Comparison of ENCODE assay signal across 15 cellular contexts in the genomic region with DNA sequence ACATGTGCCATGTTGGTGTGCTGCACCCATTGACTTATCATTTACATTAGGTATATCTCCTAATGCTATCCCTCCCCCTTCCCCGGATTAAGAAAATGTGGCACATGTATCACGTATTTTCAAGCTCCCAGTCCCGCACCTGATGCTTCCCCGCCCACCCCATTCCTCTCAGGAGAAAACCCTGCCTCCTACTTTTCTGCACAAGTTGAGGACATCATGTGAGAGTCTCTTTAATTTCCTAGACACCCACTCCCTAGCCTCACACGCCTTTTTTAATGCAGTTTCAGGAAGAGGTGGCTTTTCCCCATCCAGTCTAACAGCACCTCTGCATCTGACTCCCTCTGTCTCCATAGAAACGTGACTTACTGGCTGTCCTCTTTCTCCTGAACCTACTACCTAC.
DNase-seq lines count a peak whose midpoint lies in the region; ATAC-seq and TF ChIP-seq lines count a peak whose summit lies in the region.
"Had no signal": no experiment of that assay in that cellular context is flagged by ENCODE, and none has a peak within 500 bp of the region (broad histone marks: within the 10 kb centered on the region; RNA-seq: fewer than 3 reads in every experiment).

No MANE protein-coding gene starts in this region.

- no peaks in the 10 kb centered on the region for H3K9me3 ChIP-seq in DOHH2 (ENCODE audit: control insufficient read depth, insufficient read depth, low read length)
- H3K9me3 ChIP-seq in MM.1S (replicated peaks; ENCODE audit: insufficient read depth, low read length): no peaks in the 10 kb centered on the region

- H3K27me3 ChIP-seq in DOHH2 (ENCODE audit: control insufficient read depth, low read length) (peaks cover 62% of the 10 kb centered on the region), MM.1S (replicated peaks; ENCODE audit: insufficient read depth, low read length) (no peaks in the 10 kb centered on the region)

- ATAC-seq in GM21515 (IDR thresholded peaks at IDR 0.05; ENCODE audit: unreplicated experiment) (no peak), GM18867 (IDR thresholded peaks at IDR 0.05; ENCODE audit: unreplicated experiment) (no peak), GM18861 (IDR thresholded peaks at IDR 0.05; ENCODE audit: unreplicated experiment) (no peak)

- peak overlapping the region; percentile 44 for H3K4me2 ChIP-seq in DOHH2 (ENCODE audit: low read length)
- peak overlapping the region; percentile 45 for H3K4me2 ChIP-seq in MM.1S (ENCODE audit: low read depth, low read length)
- H3K4me2 ChIP-seq: KMS-11 had no signal

- peak overlapping the region; percentile 37 for H3K4me3 ChIP-seq in DOHH2 (ENCODE audit: low read length)
- H3K4me3 ChIP-seq in MM.1S (ENCODE audit: low read length): peak overlapping the region; percentile 19

- TF ChIP-seq CTCF in DOHH2 (IDR thresholded peaks at IDR 0.05; ENCODE audit: low read depth, low read length, poor library complexity, severe bottlenecking) (no peak), MM.1S (IDR thresholded peaks at IDR 0.05; ENCODE audit: low read length) (no peak)

- peaks cover 40% of the 10 kb centered on the region for H3K4me1 ChIP-seq in DOHH2 (ENCODE audit: control insufficient read depth, low read length)
- H3K4me1 ChIP-seq in MM.1S (ENCODE audit: low read length): peaks cover 24% of the 10 kb centered on the region

- peak overlapping the region; percentile 13; the same call in 1 of the 2 replicates for H2AFZ ChIP-seq in MM.1S (ENCODE audit: low read length)

- H3K79me2 ChIP-seq in DOHH2 (ENCODE audit: control insufficient read depth, low read length) (no peaks in the 10 kb centered on the region), MM.1S (ENCODE audit: low read length) (no peaks in the 10 kb centered on the region)

- H3F3A ChIP-seq in DOHH2 (ENCODE audit: control insufficient read depth, insufficient read depth): no peaks in the 10 kb centered on the region
- H3F3A ChIP-seq in MM.1S (ENCODE audit: insufficient read depth, low read length): 0 out of 2 replicates have a peak, but pooled peaks cover 5% of the 10 kb centered on the region

- H3K27ac ChIP-seq in DOHH2 (ENCODE audit: low read depth, low read length) (no peak overlapping the region), MM.1S (ENCODE audit: low read length) (peak overlapping the region; percentile 36; the same call in 1 of the 2 replicates)
- H3K27ac ChIP-seq: KMS-11 had no signal

- no peaks in the 10 kb centered on the region for H4K20me1 ChIP-seq in DOHH2 (ENCODE audit: control insufficient read depth, insufficient read depth, low read depth, low read length)
- no peaks in the 10 kb centered on the region for H4K20me1 ChIP-seq in MM.1S (ENCODE audit: insufficient read depth, low read length)

- DNase-seq in MM.1S (no peak), putamen (ENCODE audit: low spot score) (peak; percentile 78)
- DNase-seq: ACHN; CD4-positive, CD25-positive, alpha-beta regulatory T cell; CD8-positive, alpha-beta memory T cell; COR-L47; DMS 273 treated with DMSO at 0.1 percent for 48 hours; DMS53; DND-41; H9 had no signal

- H3K36me3 ChIP-seq in DOHH2 (ENCODE audit: control insufficient read depth, low read length): no peaks in the 10 kb centered on the region
- no peaks in the 10 kb centered on the region for H3K36me3 ChIP-seq in MM.1S (replicated peaks; ENCODE audit: insufficient read depth, low read length)

- no peak overlapping the region for H3K9ac ChIP-seq in MM.1S (ENCODE audit: low read length)
- H3K9ac ChIP-seq: KMS-11 had no signal

- H3K9me2 ChIP-seq in DOHH2 (replicated peaks; ENCODE audit: control insufficient read depth, low read length): no peaks in the 10 kb centered on the region
- no peaks in the 10 kb centered on the region for H3K9me2 ChIP-seq in MM.1S (replicated peaks; ENCODE audit: insufficient read depth, low read length)
